Comparison of ENCODE assay signal across 8 cellular contexts in the genomic region with DNA sequence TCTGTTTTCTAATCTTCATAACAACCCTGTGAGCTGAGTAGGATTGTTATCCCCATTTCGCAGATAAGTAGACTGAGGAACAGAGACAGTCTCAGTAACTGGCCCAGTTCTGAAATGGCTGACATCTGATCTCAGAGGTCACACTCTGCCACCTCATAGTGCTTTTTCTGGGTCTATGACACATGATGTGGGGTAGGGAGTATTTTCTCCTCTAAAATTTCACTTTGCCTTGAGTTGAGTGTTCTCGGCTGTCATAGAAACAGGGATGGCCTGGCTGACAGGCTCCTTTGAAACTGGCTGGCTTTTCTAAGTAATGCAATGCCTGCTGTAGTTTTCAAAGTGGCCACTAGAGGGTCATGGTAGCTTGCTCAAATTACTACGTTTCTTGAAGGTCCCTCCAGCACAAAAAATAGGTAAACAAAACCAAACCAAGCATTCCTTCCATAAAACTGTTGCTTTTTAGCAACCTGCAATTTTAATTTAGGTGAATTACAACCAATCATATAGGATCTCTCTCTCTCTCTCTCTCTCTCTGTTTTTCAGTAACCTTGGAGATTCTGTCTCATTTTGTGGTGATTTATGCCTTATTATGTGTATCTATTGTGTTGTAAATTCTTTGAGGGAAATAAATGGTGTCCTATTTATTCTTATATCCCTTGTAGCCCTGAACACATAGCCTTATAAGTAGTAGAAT.
DNase-seq lines count a peak whose midpoint lies in the region; ATAC-seq and TF ChIP-seq lines count a peak whose summit lies in the region.

No MANE protein-coding gene starts in this region.

- H3K27me3 Mint-ChIP-seq in activated CD4-positive, alpha-beta memory T cell treated with anti-CD3 and anti-CD28 coated beads for 36 hours: no peaks in the 10 kb centered on the region
- no peaks in the 10 kb centered on the region for H3K27me3 Mint-ChIP-seq in effector memory CD8-positive, alpha-beta T cell
- peaks cover 7% of the 10 kb centered on the region for H3K27me3 Mint-ChIP-seq in mesothelial cell of epicardium (ENCODE audit: low read depth)

- no peaks in the 10 kb centered on the region for H3K36me3 Mint-ChIP-seq in activated CD4-positive, alpha-beta memory T cell treated with anti-CD3 and anti-CD28 coated beads for 36 hours
- no peaks in the 10 kb centered on the region for H3K36me3 Mint-ChIP-seq in effector memory CD8-positive, alpha-beta T cell (ENCODE audit: insufficient read depth)
- no peaks in the 10 kb centered on the region for H3K36me3 Mint-ChIP-seq in mesothelial cell of epicardium

- no peak overlapping the region for H3K4me3 Mint-ChIP-seq in activated CD4-positive, alpha-beta memory T cell treated with anti-CD3 and anti-CD28 coated beads for 36 hours
- H3K4me3 Mint-ChIP-seq in effector memory CD8-positive, alpha-beta T cell: no peak overlapping the region
- H3K4me3 Mint-ChIP-seq in mesothelial cell of epicardium: no peak overlapping the region

- peak; percentile 98 for TF ChIP-seq CTCF in mesothelial cell of epicardium (IDR thresholded peaks at IDR 0.05; ENCODE audit: unreplicated experiment)

- no peak overlapping the region for H3K27ac Mint-ChIP-seq in activated CD4-positive, alpha-beta memory T cell treated with anti-CD3 and anti-CD28 coated beads for 36 hours
- no peak overlapping the region for H3K27ac Mint-ChIP-seq in effector memory CD8-positive, alpha-beta T cell
- H3K27ac Mint-ChIP-seq in mesothelial cell of epicardium: no peak overlapping the region

- no peaks in the 10 kb centered on the region for H3K4me1 Mint-ChIP-seq in activated CD4-positive, alpha-beta memory T cell treated with anti-CD3 and anti-CD28 coated beads for 36 hours (ENCODE audit: low read depth)
- H3K4me1 Mint-ChIP-seq in effector memory CD8-positive, alpha-beta T cell (ENCODE audit: low read depth in 2 of 2): no peaks in the 10 kb centered on the region
- no peaks in the 10 kb centered on the region for H3K4me1 Mint-ChIP-seq in mesothelial cell of epicardium

- POLR2A ChIA-PET in activated CD4-positive, alpha-beta memory T cell treated with anti-CD3 and anti-CD28 coated beads for 36 hours (lab: Charles Lee): no interaction called here

- H3K9me3 Mint-ChIP-seq in activated CD4-positive, alpha-beta memory T cell treated with anti-CD3 and anti-CD28 coated beads for 36 hours: no peaks in the 10 kb centered on the region
- H3K9me3 Mint-ChIP-seq in effector memory CD8-positive, alpha-beta T cell: no peaks in the 10 kb centered on the region
- H3K9me3 Mint-ChIP-seq in mesothelial cell of epicardium: no peaks in the 10 kb centered on the region

- intact Hi-C loops in activated CD4-positive, alpha-beta memory T cell treated with anti-CD3 and anti-CD28 coated beads for 36 hours (cut with micrococcal nuclease): loop anchor here (1.0 to 10.0 kb wide), 6 partner anchors 23 to 533 kb away; a partner anchor contains a TSS

- peak; percentile 90 for ATAC-seq in GM18868 (IDR thresholded peaks at IDR 0.05; ENCODE audit: unreplicated experiment)
- peak; percentile 77 for ATAC-seq in HG03135 (IDR thresholded peaks at IDR 0.05; ENCODE audit: unreplicated experiment)
- ATAC-seq in effector memory CD8-positive, alpha-beta T cell (replicated peaks): no peak

- CTCF ChIA-PET in activated CD4-positive, alpha-beta memory T cell treated with anti-CD3 and anti-CD28 coated beads for 36 hours (lab: Charles Lee): interaction anchor here (0.7 to 3.1 kb wide), 15 partner anchors 9 to 238 kb away, joined by 3 to 23 read pairs (median 6); a partner anchor contains a TSS

- DNase-seq in AG20443 (ENCODE audit: low spot score) (peak; percentile 66), NCI-H526 (lab: John Stamatoyannopoulos, UW) (peak; percentile 32 to 81), mesothelial cell of epicardium (ENCODE audit: low spot score in 2 of 2, unreplicated experiment in 2 of 2) (peak; percentile 43 to 69)
- DNase-seq in activated CD4-positive, alpha-beta memory T cell treated with anti-CD3 and anti-CD28 coated beads for 36 hours: peak; percentile 61
- DNase-seq in effector memory CD8-positive, alpha-beta T cell: peak; percentile 12 to 29 (median 15)
- DNase-seq in stimulated activated CD8-positive, alpha-beta memory T cell treated with anti-CD3 and anti-CD28 coated beads, Interleukin-7, amount 100 ng/mL, for 1 hour (ENCODE audit: low read depth in 2 of 2): peak; percentile 14 to 35

Comparison
In these comparisons a context has a peak if more than half of its experiments do, and no peak if none do; other contexts are left out.
1. DNase-seq: peak in every context shown above with its lines; median percentile 66 in AG20443; 61 in activated CD4-positive, alpha-beta memory T cell treated with anti-CD3 and anti-CD28 coated beads for 36 hours; 56 in NCI-H526; 56 in mesothelial cell of epicardium; 24 in stimulated activated CD8-positive, alpha-beta memory T cell treated with anti-CD3 and anti-CD28 coated beads, Interleukin-7, amount 100 ng/mL, for 1 hour; 15 in effector memory CD8-positive, alpha-beta T cell.